In genomic region chrX:18985186-18985435, GRCh38 we compare ENCODE assay signal across 8 cellular contexts. TPM values are rescaled to one million over a fixed set of nuclear protein-coding genes. Genes with fewer than 3 reads are reported as not detected.
A peak's percentile ranks its signal among the peaks of the same experiment; 100 is the strongest.
DNase-seq lines count a peak whose midpoint lies in the region; ATAC-seq and TF ChIP-seq lines count a peak whose summit lies in the region.

No MANE protein-coding gene starts in this region.

- H3K27ac ChIP-seq in GM23338 (ENCODE audit: low read depth) (no peak overlapping the region), SK-N-MC (no peak overlapping the region), spleen (peak overlapping the region; percentile 38 to 97 (median 92))

- intact Hi-C loops in spleen (cut with DNase I; ENCODE audit: low total_unique reads): no loop called here

- TF ChIP-seq CTCF in GM23338 (conservative IDR thresholded peaks at IDR 0.05; ENCODE audit: low read depth in 2 of 2) (no peak), foreskin fibroblast (IDR thresholded peaks at IDR 0.05; ENCODE audit: low read depth, low read length) (no peak), spleen (IDR thresholded peaks at IDR 0.05 in 8 of 11, conservative IDR thresholded peaks at IDR 0.05 in 3 of 11) (no peak)

- peak overlapping the region; percentile 89 for H3K9ac ChIP-seq in SK-N-MC (ENCODE audit: insufficient read length)

- peak overlapping the region; percentile 78; the same call in 1 of the 2 replicates for H3K27ac Mint-ChIP-seq in GM23338

- H3K27me3 Mint-ChIP-seq in GM23338 (ENCODE audit: insufficient read depth, low read depth, poor library complexity): no peaks in the 10 kb centered on the region

- peaks cover 26% of the 10 kb centered on the region for H3K79me2 ChIP-seq in GM23338 (replicated peaks; ENCODE audit: insufficient read depth)

- WGBS in spleen, 5 donors: 4 to 54% (median 4%) methylated on average over 4 of the region's 4 CpGs

- no peaks in the 10 kb centered on the region for H4K20me1 ChIP-seq in GM23338 (replicated peaks; ENCODE audit: insufficient read depth)

- H3K4me2 ChIP-seq in GM23338: peak overlapping the region; percentile 78

- no peaks in the 10 kb centered on the region for H3K9me3 ChIP-seq in SK-N-MC (ENCODE audit: low read depth, low read length)
- H3K9me3 ChIP-seq in spleen: no peaks in the 10 kb centered on the region

- H3F3A ChIP-seq in GM23338 (replicated peaks; ENCODE audit: low read depth): no peaks in the 10 kb centered on the region

- H3K4me1 Mint-ChIP-seq in GM23338: peaks cover 8% of the 10 kb centered on the region

- peak overlapping the region; percentile 74 for H3K4me3 ChIP-seq in GM23338
- H3K4me3 ChIP-seq in SK-N-MC: peak overlapping the region; percentile 84
- peak overlapping the region; percentile 63 to 72 for H3K4me3 ChIP-seq in foreskin fibroblast (ENCODE audit: low read depth in 1 of 2, low read length in 2 of 2)
- H3K4me3 ChIP-seq in spleen: peak overlapping the region; percentile 55 to 84 (median 66)

- H3K9me2 ChIP-seq in GM23338 (ENCODE audit: insufficient read depth): no peaks in the 10 kb centered on the region

- no peaks in the 10 kb centered on the region for H3K9me3 Mint-ChIP-seq in GM23338

- no peak for TF ChIP-seq POLR2A in spleen (IDR thresholded peaks at IDR 0.05)

- H2AFZ ChIP-seq in GM23338: peak overlapping the region; percentile 40; the same call in 1 of the 2 replicates

- peak; percentile 3 for DNase-seq in GM23338 (ENCODE audit: low spot score)
- DNase-seq in SK-N-MC (ENCODE audit: low read depth, low spot score): no peak
- DNase-seq in foreskin fibroblast: no peak
- DNase-seq in spleen: no peak
- DNase-seq in SK-N-DZ (ENCODE audit: low spot score): no peak
- DNase-seq in stimulated activated CD4-positive, alpha-beta T cell treated with anti-CD3 and anti-CD28 coated beads, Interleukin-4, amount 100 ng/mL, for 1 hour: no peak
- no peak for DNase-seq in NCI-H2196 treated with DMSO at 0.1 percent for 48 hours (lab: John Stamatoyannopoulos, UW; ENCODE audit: unreplicated experiment)

- no peaks in the 10 kb centered on the region for H3K36me3 ChIP-seq in GM23338 (ENCODE audit: insufficient read depth)
- H3K36me3 ChIP-seq in SK-N-MC (ENCODE audit: insufficient read depth, low read length): no peaks in the 10 kb centered on the region
- H3K36me3 ChIP-seq in spleen: peaks cover 0 to 10% (median 0%) of the 10 kb centered on the region in 6 donors

- peak overlapping the region; percentile 91 for H3K4me3 Mint-ChIP-seq in GM23338

- H3K4me1 ChIP-seq in GM23338 (ENCODE audit: insufficient read depth) (no peaks in the 10 kb centered on the region), spleen (peaks cover 0 to 40% (median 12%) of the 10 kb centered on the region in 6 donors)

- ATAC-seq in GM23338 (no peak; the same call in 2 of the 3 replicates), GM18511 (IDR thresholded peaks at IDR 0.05; ENCODE audit: unreplicated experiment) (no peak)

- H3K36me3 Mint-ChIP-seq in GM23338 (ENCODE audit: low read depth): no peaks in the 10 kb centered on the region; the same call in 2 of the 3 replicates

- H3K27me3 ChIP-seq in GM23338 (ENCODE audit: insufficient read depth): no peaks in the 10 kb centered on the region
- peaks cover 0 to 12% (median 0%) of the 10 kb centered on the region in 7 donors for H3K27me3 ChIP-seq in spleen (replicated peaks in 1 of 7)

TF ChIP-seq in GM23338, 12 proteins besides CTCF, POLR2A, EP300 and RAD21:
- TF ChIP-seq ZNF462 (CRISPR knock-in tag; IDR thresholded peaks at IDR 0.05) (no peak), NANOG (IDR thresholded peaks at IDR 0.05; ENCODE audit: borderline replicate concordance) (no peak), POLR2AphosphoS5 (IDR thresholded peaks at IDR 0.05; ENCODE audit: low read depth) (no peak), CREB1 (CRISPR knock-in tag; IDR thresholded peaks at IDR 0.05; ENCODE audit: low read depth) (no peak), ZNF114 (CRISPR knock-in tag; IDR thresholded peaks at IDR 0.05) (no peak)

RNA-seq across cellular contexts. Expression of gene PHKA2, which starts 1.2 kb away (rescaled TPM):
- 23.7 and 23.9 TPM in 2 replicates for total RNA-seq in GM23338 (2014; rRNA removed; shearing (Covaris generic))
- polyA plus RNA-seq in GM23338 (2016; fragmentation: Nextera tagmentation; extraction: Ambion mirVana): 8.0 and 9.2 TPM in 2 replicates
- 10 to 100 TPM; 26.8 to 46.0 (median 36.7) TPM for total RNA-seq in spleen
- polyA plus RNA-seq in spleen: 10 to 100 TPM; 13.7 to 25.9 (median 24.1) TPM
- polyA plus RNA-seq in SK-N-DZ (2014; cell fraction: cytosol; rRNA removed): 7.5 and 8.5 TPM in 2 replicates
- polyA plus RNA-seq in SK-N-DZ (2014; cell fraction: nucleus; rRNA removed): 46.0 and 108 TPM in 2 replicates

Comparison
In these comparisons a context has a peak if more than half of its experiments do, and no peak if none do; other contexts are left out.
1. H3K27ac ChIP-seq: peak in spleen (8 of 8); none in GM23338 (single experiment) and SK-N-MC (single experiment).
2. Peak in every context shown above with its lines, with median percentiles within 50 percentile points of each other: H3K4me3 ChIP-seq.